34 cellular contexts compared by ENCODE assay signal in the genomic region with DNA sequence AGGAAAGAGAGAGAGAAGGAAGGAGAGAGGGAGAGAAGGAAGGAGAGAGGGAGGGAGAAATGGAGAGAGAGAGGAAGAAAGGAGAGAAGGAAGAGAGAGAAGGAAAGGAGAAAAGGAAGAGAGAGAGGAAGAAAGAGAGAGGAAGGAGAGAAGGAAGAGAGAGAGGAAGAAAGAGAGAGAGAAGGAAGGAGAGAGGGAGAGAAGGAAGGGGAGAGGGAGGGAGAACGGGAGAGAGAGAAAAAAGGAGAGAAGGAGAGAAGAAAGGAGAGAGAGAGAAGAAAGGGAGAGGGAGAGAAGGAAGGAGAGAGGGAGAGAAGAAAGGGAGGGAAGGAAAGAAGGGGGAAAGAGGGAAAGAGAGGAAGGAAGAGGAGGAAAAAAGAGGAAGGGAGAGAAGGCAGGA.
DNase-seq lines count a peak whose midpoint lies in the region; ATAC-seq and TF ChIP-seq lines count a peak whose summit lies in the region.
"Had no signal": no experiment of that assay in that cellular context is flagged by ENCODE, and none has a peak within 500 bp of the region (broad histone marks: within the 10 kb centered on the region; RNA-seq: fewer than 3 reads in every experiment).

No MANE protein-coding gene starts in this region.

- no peak overlapping the region for H3K9ac ChIP-seq in mesendoderm (ENCODE audit: low read length)
- H3K9ac ChIP-seq: BLaER1; BLaER1 treated with 17β-estradiol and CSF1 and Interleukin-3, amounts not matched to agents 10 nM and 100 nM had no signal

- WGBS in mesendoderm (ENCODE audit: extremely low coverage, insufficient coverage, low lambda C conversion rate), result no CpG with 5 or more reads among the region's 1 CpG

- peak overlapping the region; percentile 64 for H3K27ac Mint-ChIP-seq in T-helper 1 cell treated with Interleukin-12 subunit alpha and Interleukin-12 subunit beta and Interleukin-4 antibody, amounts not matched to agents 30 μg/mL and 1 μg/mL, for 36 hours
- H3K27ac Mint-ChIP-seq in WTC11, result no peak overlapping the region
- H3K27ac Mint-ChIP-seq: B cell; CD14-positive monocyte; CD4-positive, alpha-beta memory T cell; CD4-positive, alpha-beta T cell; CD4-positive, CD25-positive, alpha-beta regulatory T cell; CD8-positive, alpha-beta memory T cell; CD8-positive, alpha-beta T cell had no signal

- H3K23ac ChIP-seq in mesendoderm (ENCODE audit: low read length), result no peak overlapping the region

- no peak overlapping the region for H3K4me2 ChIP-seq in mesendoderm (ENCODE audit: low read length)
- H3K4me2 ChIP-seq: A549; BLaER1; BLaER1 treated with 17β-estradiol and CSF1 and Interleukin-3, amounts not matched to agents 10 nM and 100 nM had no signal

- no peak overlapping the region for H2BK15ac ChIP-seq in mesendoderm (replicated peaks; ENCODE audit: low read depth)

- H2BK120ac ChIP-seq in mesendoderm (ENCODE audit: low read depth, low read length), result no peak overlapping the region

- TF ChIP-seq CTCF in HEK293 (tag by site-specific recombination; IDR thresholded peaks at IDR 0.05) (no peak), WTC11 (IDR thresholded peaks at IDR 0.05) (no peak)

- no peak overlapping the region for H3K56ac ChIP-seq in mesendoderm (ENCODE audit: low read length)

- H3K9me3 ChIP-seq in HEK293 (ENCODE audit: control insufficient read depth, insufficient read depth, low read depth, low read length), result no peaks in the 10 kb centered on the region
- H3K9me3 ChIP-seq: BE2C; BLaER1; BLaER1 treated with 17β-estradiol and CSF1 and Interleukin-3, amounts not matched to agents 10 nM and 100 nM; Caco-2 had no signal

- H3K4me1 Mint-ChIP-seq in T-helper 1 cell treated with Interleukin-12 subunit alpha and Interleukin-12 subunit beta and Interleukin-4 antibody, amounts not matched to agents 30 μg/mL and 1 μg/mL, for 36 hours (ENCODE audit: low read depth), result no peaks in the 10 kb centered on the region
- peaks cover 19% of the 10 kb centered on the region for H3K4me1 Mint-ChIP-seq in WTC11
- H3K4me1 Mint-ChIP-seq: B cell; CD14-positive monocyte; CD4-positive, CD25-positive, alpha-beta regulatory T cell; CD8-positive, alpha-beta memory T cell had no signal

- no peak for ATAC-seq in WTC11
- ATAC-seq in GM21515 (IDR thresholded peaks at IDR 0.05; ENCODE audit: unreplicated experiment), result no peak
- ATAC-seq in HG02610 (IDR thresholded peaks at IDR 0.05; ENCODE audit: unreplicated experiment), result no peak
- ATAC-seq: A549; CD8-positive, alpha-beta T cell had no signal

- H3K4me3 ChIP-seq in HEK293 (ENCODE audit: low read depth, low read length) (no peak overlapping the region), mesendoderm (ENCODE audit: low read length) (no peak overlapping the region)
- H3K4me3 ChIP-seq: A549; BLaER1; BLaER1 treated with 17β-estradiol and CSF1 and Interleukin-3, amounts not matched to agents 10 nM and 100 nM had no signal

- peaks cover 10% of the 10 kb centered on the region for H3K9me3 Mint-ChIP-seq in T-helper 1 cell treated with Interleukin-12 subunit alpha and Interleukin-12 subunit beta and Interleukin-4 antibody, amounts not matched to agents 30 μg/mL and 1 μg/mL, for 36 hours
- H3K9me3 Mint-ChIP-seq in WTC11, result peaks cover 5% of the 10 kb centered on the region; the same call in 1 of the 2 replicates

- no peak overlapping the region for H3K4ac ChIP-seq in mesendoderm (ENCODE audit: low read depth, low read length)

- H3K36me3 ChIP-seq in HEK293 (ENCODE audit: control insufficient read depth in 2 of 2, insufficient read depth in 1 of 2, low read length in 2 of 2), result no peaks in the 10 kb centered on the region
- H3K36me3 ChIP-seq in mesendoderm (ENCODE audit: control insufficient read depth, insufficient read depth, low read length), result no peaks in the 10 kb centered on the region
- H3K36me3 ChIP-seq: BE2C; BLaER1; BLaER1 treated with 17β-estradiol and CSF1 and Interleukin-3, amounts not matched to agents 10 nM and 100 nM had no signal

- no peaks in the 10 kb centered on the region for H3K36me3 Mint-ChIP-seq in T-helper 1 cell treated with Interleukin-12 subunit alpha and Interleukin-12 subunit beta and Interleukin-4 antibody, amounts not matched to agents 30 μg/mL and 1 μg/mL, for 36 hours (ENCODE audit: low read depth)
- no peaks in the 10 kb centered on the region for H3K36me3 Mint-ChIP-seq in WTC11
- H3K36me3 Mint-ChIP-seq: CD14-positive monocyte; CD4-positive, alpha-beta memory T cell; CD4-positive, CD25-positive, alpha-beta regulatory T cell; CD8-positive, alpha-beta T cell had no signal

- POLR2A ChIA-PET in HEK293 (lab: Yijun Ruan, JAX) (no interaction called here), WTC11 (lab: Charles Lee) (no interaction called here)

- no peak overlapping the region for H3K18ac ChIP-seq in mesendoderm (ENCODE audit: low read length)

- no peaks in the 10 kb centered on the region for H3K79me1 ChIP-seq in mesendoderm (ENCODE audit: low read length)

- H3K79me2 ChIP-seq in mesendoderm (ENCODE audit: control insufficient read depth, insufficient read depth, low read length), result no peaks in the 10 kb centered on the region

- no peaks in the 10 kb centered on the region for H3K27me3 ChIP-seq in mesendoderm (ENCODE audit: insufficient read depth, low read length, poor library complexity)
- H3K27me3 ChIP-seq: BE2C; BLaER1; BLaER1 treated with 17β-estradiol and CSF1 and Interleukin-3, amounts not matched to agents 10 nM and 100 nM had no signal

- no peak for DNase-seq in T-helper 1 cell
- no peak for DNase-seq in WTC11 (ENCODE audit: low spot score)
- no peak for DNase-seq in mesendoderm
- no peak for DNase-seq in DMS153 (lab: John Stamatoyannopoulos, UW)
- DNase-seq: 8988T; ACHN; AML-193; BE2C; C1 segment of cervical spinal cord; Caco-2; Calu3; CD4-positive, alpha-beta memory T cell; CD4-positive, alpha-beta T cell; CD4-positive, CD25-positive, alpha-beta regulatory T cell; CD8-positive, alpha-beta memory T cell; CD8-positive, alpha-beta T cell; COR-L47; DMS 273 treated with DMSO at 0.1 percent for 48 hours; DMS53; DMS79; DMS79 treated with DMSO at 0.1 percent for 48 hours; DND-41; EL had no signal

- H3K27ac ChIP-seq in HEK293 (ENCODE audit: extremely low read depth, low read depth, low read length) (no peak overlapping the region), mesendoderm (ENCODE audit: low read depth, low read length) (no peak overlapping the region)
- H3K27ac ChIP-seq: 22Rv1; A549; BLaER1; BLaER1 treated with 17β-estradiol and CSF1 and Interleukin-3, amounts not matched to agents 10 nM and 100 nM; C4-2B had no signal

- CTCF ChIA-PET in HEK293 (lab: Yijun Ruan, JAX) (no interaction called here), WTC11 (lab: Charles Lee) (interaction anchor here (0.5 kb wide), 1 partner anchor 1119 kb away, joined by 8 read pairs; no protein-coding TSS in a partner anchor)

- H3K4me3 Mint-ChIP-seq in T-helper 1 cell treated with Interleukin-12 subunit alpha and Interleukin-12 subunit beta and Interleukin-4 antibody, amounts not matched to agents 30 μg/mL and 1 μg/mL, for 36 hours, result no peak overlapping the region
- no peak overlapping the region for H3K4me3 Mint-ChIP-seq in WTC11
- H3K4me3 Mint-ChIP-seq: B cell; CD14-positive monocyte; CD4-positive, alpha-beta memory T cell; CD4-positive, alpha-beta T cell; CD4-positive, CD25-positive, alpha-beta regulatory T cell; CD8-positive, alpha-beta memory T cell; CD8-positive, alpha-beta T cell had no signal

- no peak overlapping the region for H4K8ac ChIP-seq in mesendoderm (ENCODE audit: low read depth, low read length)

- peak overlapping the region; percentile 12 for H2AK5ac ChIP-seq in mesendoderm (ENCODE audit: low read length)

- no peaks in the 10 kb centered on the region for H3K27me3 Mint-ChIP-seq in T-helper 1 cell treated with Interleukin-12 subunit alpha and Interleukin-12 subunit beta and Interleukin-4 antibody, amounts not matched to agents 30 μg/mL and 1 μg/mL, for 36 hours (ENCODE audit: low read depth)
- H3K27me3 Mint-ChIP-seq in WTC11 (ENCODE audit: low read depth), result no peaks in the 10 kb centered on the region; the same call in 1 of the 2 replicates
- H3K27me3 Mint-ChIP-seq: B cell; CD4-positive, alpha-beta memory T cell; CD4-positive, alpha-beta T cell; CD4-positive, CD25-positive, alpha-beta regulatory T cell; CD8-positive, alpha-beta memory T cell had no signal

- H3K4me1 ChIP-seq in HEK293 (ENCODE audit: control insufficient read depth, insufficient read depth, low read length), result no peaks in the 10 kb centered on the region
- H3K4me1 ChIP-seq in mesendoderm (ENCODE audit: control insufficient read depth, low read depth, low read length), result peaks cover 3% of the 10 kb centered on the region
- H3K4me1 ChIP-seq: A549; BE2C; BLaER1; BLaER1 treated with 17β-estradiol and CSF1 and Interleukin-3, amounts not matched to agents 10 nM and 100 nM; Caco-2 had no signal

- no peak overlapping the region for H2BK5ac ChIP-seq in mesendoderm (ENCODE audit: low read length)

- H4K5ac ChIP-seq in mesendoderm (ENCODE audit: low read length), result no peak overlapping the region

TF ChIP-seq in HEK293, 187 proteins besides CTCF, POLR2A, EP300 and RAD21 (continues in another document):
- no peak for TF ChIP-seq ZNF132 (tag by site-specific recombination; IDR thresholded peaks at IDR 0.05; ENCODE audit: borderline replicate concordance)
- 0 out of 2 replicates have a peak, but pooled peaks have one; percentile 84 for TF ChIP-seq ZNF169 (tag by site-specific recombination; IDR thresholded peaks at IDR 0.05)
- TF ChIP-seq PRDM1 (tag by site-specific recombination; IDR thresholded peaks at IDR 0.05), result peak; percentile 99
- TF ChIP-seq ZNF791 (tag by site-specific recombination; IDR thresholded peaks at IDR 0.05), result 0 out of 2 replicates have a peak, but pooled peaks have one; percentile 12
- TF ChIP-seq ZNF596 (tag by site-specific recombination; IDR thresholded peaks at IDR 0.05), result peak; percentile 88

TF ChIP-seq in WTC11, 78 proteins besides CTCF, POLR2A, EP300 and RAD21:
- TF ChIP-seq GTF2I (CRISPR knock-in tag; conservative IDR thresholded peaks at IDR 0.05), result no peak
- TF ChIP-seq, protein P1, sequence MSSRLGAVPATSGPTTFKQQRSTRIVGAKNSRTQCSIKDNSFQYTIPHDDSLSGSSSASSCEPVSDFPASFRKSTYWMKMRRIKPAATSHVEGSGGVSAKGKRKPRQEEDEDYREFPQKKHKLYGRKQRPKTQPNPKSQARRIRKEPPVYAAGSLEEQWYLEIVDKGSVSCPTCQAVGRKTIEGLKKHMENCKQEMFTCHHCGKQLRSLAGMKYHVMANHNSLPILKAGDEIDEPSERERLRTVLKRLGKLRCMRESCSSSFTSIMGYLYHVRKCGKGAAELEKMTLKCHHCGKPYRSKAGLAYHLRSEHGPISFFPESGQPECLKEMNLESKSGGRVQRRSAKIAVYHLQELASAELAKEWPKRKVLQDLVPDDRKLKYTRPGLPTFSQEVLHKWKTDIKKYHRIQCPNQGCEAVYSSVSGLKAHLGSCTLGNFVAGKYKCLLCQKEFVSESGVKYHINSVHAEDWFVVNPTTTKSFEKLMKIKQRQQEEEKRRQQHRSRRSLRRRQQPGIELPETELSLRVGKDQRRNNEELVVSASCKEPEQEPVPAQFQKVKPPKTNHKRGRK (CRISPR knock-in tag; IDR thresholded peaks at IDR 0.05; ENCODE audit: borderline replicate concordance), result peak; percentile 25; the same call in 1 of the 2 replicates
